ENCODE assay signal across 21 cellular contexts in the genomic region with DNA sequence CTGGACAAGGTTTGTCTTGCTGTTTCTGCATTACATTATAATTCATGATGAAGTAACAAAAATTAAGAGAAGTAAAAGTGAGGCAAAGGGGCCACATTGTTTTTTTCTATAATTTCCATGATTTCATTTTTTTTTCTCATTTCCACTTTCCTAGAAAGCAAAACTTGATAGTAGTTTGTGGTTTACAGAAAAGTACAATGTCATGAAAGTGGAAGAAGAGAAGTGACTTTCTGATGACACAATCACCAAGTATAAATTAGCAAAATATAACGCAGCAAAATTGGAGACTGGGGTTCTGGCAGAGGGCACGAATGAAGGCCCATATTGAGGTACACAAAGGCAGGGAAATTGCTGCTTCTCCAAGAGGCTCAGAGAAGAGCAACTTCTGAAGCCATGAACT. TPM values are rescaled to one million over a fixed set of nuclear protein-coding genes. Genes with fewer than 3 reads are reported as not detected.
DNase-seq lines count a peak whose midpoint lies in the region; ATAC-seq and TF ChIP-seq lines count a peak whose summit lies in the region.
"Had no signal": no experiment of that assay in that cellular context is flagged by ENCODE, and none has a peak within 500 bp of the region (broad histone marks: within the 10 kb centered on the region; RNA-seq: fewer than 3 reads in every experiment).

No MANE protein-coding gene starts in this region.

- H3K4me3 Mint-ChIP-seq in endodermal cell, result no peak overlapping the region
- H3K4me3 Mint-ChIP-seq: T-helper 17 cell had no signal

- no peak for TF ChIP-seq CTCF in endodermal cell (conservative IDR thresholded peaks at IDR 0.05)

- H3K27ac ChIP-seq in endodermal cell (ENCODE audit: low read depth, low read length), result no peak overlapping the region
- H3K27ac ChIP-seq: A549, C4-2B, Peyer's patch had no signal

- H3K4me1 ChIP-seq in endodermal cell (ENCODE audit: control insufficient read depth, insufficient read depth, low read length), result no peaks in the 10 kb centered on the region
- H3K4me1 ChIP-seq: A549, Peyer's patch had no signal

- H3K9me3 ChIP-seq in endodermal cell (ENCODE audit: control insufficient read depth, low read length), result no peaks in the 10 kb centered on the region
- H3K9me3 ChIP-seq: A549, Peyer's patch had no signal

- H3K36me3 Mint-ChIP-seq in endodermal cell (ENCODE audit: low read depth), result no peaks in the 10 kb centered on the region

- H3K4me3 ChIP-seq in endodermal cell (ENCODE audit: low read length), result no peak overlapping the region
- H3K4me3 ChIP-seq: A549, Peyer's patch had no signal

- TF ChIP-seq POLR2A in GM18505 (IDR thresholded peaks at IDR 0.05; ENCODE audit: borderline replicate concordance, extremely low read depth, insufficient read depth, insufficient read length), result no peak

- DNase-seq in AML-193 (lab: John Stamatoyannopoulos, UW), result peak; percentile 54 to 55
- peak; percentile 94 for DNase-seq in MV-4-11 (lab: John Stamatoyannopoulos, UW)
- no peak for DNase-seq in 8988T
- no peak for DNase-seq in endodermal cell
- no peak for DNase-seq in NCI-H2081 (lab: John Stamatoyannopoulos, UW)
- DNase-seq: COR-L47, EL, NCI-H1417 treated with DMSO at 0.1 percent for 48 hours, NCI-H2029 treated with DMSO at 0.1 percent for 48 hours, NCI-H510A, Peyer's patch, T-helper 17 cell had no signal

- ATAC-seq in GM18505 (IDR thresholded peaks at IDR 0.05; ENCODE audit: unreplicated experiment) (peak; percentile 58), GM19467 (IDR thresholded peaks at IDR 0.05; ENCODE audit: unreplicated experiment) (peak; percentile 53), HG02798 (IDR thresholded peaks at IDR 0.05; ENCODE audit: poor library complexity, unreplicated experiment) (no peak)
- ATAC-seq: A549, HCT116, HepG2, Right ventricle myocardium inferior, SK-N-SH treated with all-trans-retinoic acid at 6 μM for 48 hours, T-helper 17 cell had no signal

- H3K36me3 ChIP-seq in endodermal cell (ENCODE audit: control insufficient read depth, insufficient read depth, low read length), result no peaks in the 10 kb centered on the region
- H3K36me3 ChIP-seq: Peyer's patch had no signal

- H3K9me3 Mint-ChIP-seq in endodermal cell, result peaks cover 4% of the 10 kb centered on the region

- no peak overlapping the region for H3K27ac Mint-ChIP-seq in endodermal cell
- H3K27ac Mint-ChIP-seq: T-helper 17 cell had no signal

- peaks cover 40% of the 10 kb centered on the region for H3K27me3 ChIP-seq in endodermal cell (ENCODE audit: control insufficient read depth, insufficient read depth, low read length, poor library complexity, severe bottlenecking)
- H3K27me3 ChIP-seq: Peyer's patch had no signal

- H3K27me3 Mint-ChIP-seq in endodermal cell (ENCODE audit: insufficient read depth), result peaks cover 49% of the 10 kb centered on the region

- 80% methylated on average over 2 of the region's 2 CpGs; no CpG with 5 or more reads in 1 of the 2 experiments for WGBS in endodermal cell (ENCODE audit: insufficient coverage in 1 of 2, insufficient read length in 1 of 2), 2 experiments

- no peak overlapping the region for H3K9ac ChIP-seq in endodermal cell (ENCODE audit: extremely low read depth, low read length, poor library complexity, severe bottlenecking)

- H3K4me1 Mint-ChIP-seq in endodermal cell, result no peaks in the 10 kb centered on the region
- H3K4me1 Mint-ChIP-seq: T-helper 17 cell had no signal

RNA-seq across cellular contexts. Expression of a gene that starts 5.0 kb away (rescaled TPM):
- not detected for total RNA-seq in endodermal cell
- not detected for polyA plus RNA-seq in endodermal cell (2013, experiment 1 of 2)
- polyA plus RNA-seq in endodermal cell (2013, experiment 2 of 2), result not detected
- total RNA-seq: HepG2, Peyer's patch, Right ventricle myocardium inferior, T-helper 17 cell had no signal
- polyA plus RNA-seq: A549, HepG2 had no signal

RNA-seq across cellular contexts. Expression of a gene that starts 16.8 kb away (rescaled TPM):
- not detected for total RNA-seq in endodermal cell
- not detected for polyA plus RNA-seq in endodermal cell (2013, experiment 1 of 2)
- not detected for polyA plus RNA-seq in endodermal cell (2013, experiment 2 of 2)
- total RNA-seq: HepG2, Peyer's patch, Right ventricle myocardium inferior, T-helper 17 cell had no signal
- polyA plus RNA-seq: A549, HepG2 had no signal

RNA-seq across cellular contexts. Expression of a gene that starts 27.7 kb away (rescaled TPM):
- total RNA-seq in endodermal cell, result not detected
- polyA plus RNA-seq in endodermal cell (2013, experiment 1 of 2), result not detected
- polyA plus RNA-seq in endodermal cell (2013, experiment 2 of 2), result not detected
- total RNA-seq: HepG2, Peyer's patch, Right ventricle myocardium inferior, T-helper 17 cell had no signal
- polyA plus RNA-seq: A549, HepG2 had no signal

RNA-seq across cellular contexts. Expression of a gene that starts 37.9 kb away (rescaled TPM):
- total RNA-seq in endodermal cell, result not detected
- polyA plus RNA-seq in endodermal cell (2013, experiment 1 of 2), result not detected
- not detected for polyA plus RNA-seq in endodermal cell (2013, experiment 2 of 2)
- total RNA-seq: HepG2, Peyer's patch, Right ventricle myocardium inferior, T-helper 17 cell had no signal
- polyA plus RNA-seq: A549, HepG2 had no signal

RNA-seq across cellular contexts. Expression of a gene that starts 42.8 kb away (rescaled TPM):
- total RNA-seq in endodermal cell, result not detected
- polyA plus RNA-seq in endodermal cell (2013, experiment 1 of 2), result not detected
- not detected for polyA plus RNA-seq in endodermal cell (2013, experiment 2 of 2)
- total RNA-seq: HepG2, Peyer's patch, Right ventricle myocardium inferior, T-helper 17 cell had no signal
- polyA plus RNA-seq: A549, HepG2 had no signal

Comparison
In these comparisons a context has a peak if more than half of its experiments do, and no peak if none do; other contexts are left out.
1. DNase-seq: peak in AML-193 (2 of 2) and MV-4-11 (single experiment); none in 8988T (single experiment), endodermal cell (single experiment) and NCI-H2081 (0 of 2).